ENCODE assay signal across 35 cellular contexts in the genomic region with DNA sequence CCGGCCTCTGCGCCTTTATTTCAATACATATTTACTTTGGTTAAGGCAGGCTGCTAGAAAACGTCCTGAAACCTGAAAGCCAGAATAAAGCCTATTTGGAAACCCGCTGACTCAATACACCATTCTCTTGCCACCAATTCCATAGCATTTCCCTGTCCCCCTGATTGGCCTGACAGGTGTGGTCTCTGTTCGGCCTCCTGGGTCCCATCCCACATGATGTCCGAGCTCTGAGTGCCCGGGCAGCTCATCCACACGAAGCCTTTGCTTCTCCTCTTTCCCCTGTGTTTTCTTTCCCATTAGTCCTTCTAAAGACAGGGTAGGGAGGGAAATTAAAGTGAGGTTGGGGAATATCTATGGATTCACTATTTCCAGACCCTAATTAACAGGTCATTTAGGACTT. TPM values are rescaled to one million over a fixed set of nuclear protein-coding genes. Genes with fewer than 3 reads are reported as not detected.
A peak's percentile ranks its signal among the peaks of the same experiment; 100 is the strongest.
DNase-seq lines count a peak whose midpoint lies in the region; ATAC-seq and TF ChIP-seq lines count a peak whose summit lies in the region.
"Had no signal": no experiment of that assay in that cellular context is flagged by ENCODE, and none has a peak within 500 bp of the region (broad histone marks: within the 10 kb centered on the region; RNA-seq: fewer than 3 reads in every experiment).

No MANE protein-coding gene starts in this region.

- TF ChIP-seq CTCF in chondrocyte (IDR thresholded peaks at IDR 0.05) (no peak), esophagus muscularis mucosa (IDR thresholded peaks at IDR 0.05) (no peak), mesothelial cell of epicardium (IDR thresholded peaks at IDR 0.05; ENCODE audit: unreplicated experiment) (no peak), nephron progenitor cell (IDR thresholded peaks at IDR 0.05) (no peak), sigmoid colon (IDR thresholded peaks at IDR 0.05) (no peak)

- H3K27ac ChIP-seq in esophagus muscularis mucosa (replicated peaks in 1 of 4): no peak overlapping the region
- H3K27ac ChIP-seq in sigmoid colon: no peak overlapping the region
- H3K27ac ChIP-seq: 22Rv1; A549; BLaER1; BLaER1 treated with 17β-estradiol and CSF1 and Interleukin-3, amounts not matched to agents 10 nM and 100 nM; C4-2B had no signal

- no peaks in the 10 kb centered on the region for H3K36me3 ChIP-seq in esophagus muscularis mucosa
- H3K36me3 ChIP-seq in sigmoid colon: no peaks in the 10 kb centered on the region
- H3K36me3 ChIP-seq: BE2C; BLaER1; BLaER1 treated with 17β-estradiol and CSF1 and Interleukin-3, amounts not matched to agents 10 nM and 100 nM had no signal

- TF ChIP-seq POLR2A in esophagus muscularis mucosa (IDR thresholded peaks at IDR 0.05; ENCODE audit: low read depth): no peak
- no peak for TF ChIP-seq POLR2A in sigmoid colon (IDR thresholded peaks at IDR 0.05)

- ATAC-seq in GM21390 (IDR thresholded peaks at IDR 0.05; ENCODE audit: unreplicated experiment): no peak
- ATAC-seq in stimulated activated memory B cell treated with anti-CD40 and anti-IgM and Interleukin-4, amounts not matched to agents 10 μg/mL and 1 μg/mL and 100 μg/mL, for 72 hours: no peak
- ATAC-seq: A549; CD8-positive, alpha-beta T cell had no signal

- DNase-seq in chondrocyte (ENCODE audit: low spot score) (peak; percentile 43), esophagus muscularis mucosa (ENCODE audit: extremely low spot score) (peak; percentile 66), mesothelial cell of epicardium (ENCODE audit: low spot score in 2 of 2, unreplicated experiment in 2 of 2) (no peak), nephron progenitor cell (no peak), sigmoid colon (no peak), SK-N-DZ (ENCODE audit: low spot score) (no peak)
- DNase-seq: 8988T; ACHN; AML-193; BE2C; C1 segment of cervical spinal cord; Caco-2; Calu3; CD4-positive, alpha-beta memory T cell; CD4-positive, alpha-beta T cell; CD4-positive, CD25-positive, alpha-beta regulatory T cell; CD8-positive, alpha-beta memory T cell; CD8-positive, alpha-beta T cell; COR-L47; DMS 273 treated with DMSO at 0.1 percent for 48 hours; DMS153; DMS53; DMS79; DMS79 treated with DMSO at 0.1 percent for 48 hours; DND-41; EL had no signal

- no peak overlapping the region for H3K4me3 Mint-ChIP-seq in chondrocyte (ENCODE audit: unreplicated experiment)
- no peak overlapping the region for H3K4me3 Mint-ChIP-seq in mesothelial cell of epicardium
- no peak overlapping the region for H3K4me3 Mint-ChIP-seq in nephron progenitor cell
- no peak overlapping the region for H3K4me3 Mint-ChIP-seq in stimulated activated memory B cell treated with anti-CD40 and anti-IgM and Interleukin-4, amounts not matched to agents 10 μg/mL and 1 μg/mL and 100 μg/mL, for 72 hours
- H3K4me3 Mint-ChIP-seq: B cell; CD14-positive monocyte; CD4-positive, alpha-beta memory T cell; CD4-positive, alpha-beta T cell; CD4-positive, CD25-positive, alpha-beta regulatory T cell; CD8-positive, alpha-beta memory T cell; CD8-positive, alpha-beta T cell had no signal

- TF ChIP-seq EP300 in esophagus muscularis mucosa (IDR thresholded peaks at IDR 0.05) (no peak), sigmoid colon (IDR thresholded peaks at IDR 0.05) (no peak)

- 92% methylated on average over 8 of the region's 8 CpGs for WGBS in esophagus muscularis mucosa
- WGBS in sigmoid colon, 2 donors: 87 to 91% methylated on average over 8 of the region's 8 CpGs

- intact Hi-C loops in esophagus muscularis mucosa (cut with DNase I) (no loop called here), sigmoid colon (cut with DNase I) (no loop called here)

- H3K9me3 Mint-ChIP-seq in chondrocyte (ENCODE audit: low read depth): no peaks in the 10 kb centered on the region
- no peaks in the 10 kb centered on the region for H3K9me3 Mint-ChIP-seq in mesothelial cell of epicardium
- peaks cover 36% of the 10 kb centered on the region for H3K9me3 Mint-ChIP-seq in nephron progenitor cell
- H3K9me3 Mint-ChIP-seq in stimulated activated memory B cell treated with anti-CD40 and anti-IgM and Interleukin-4, amounts not matched to agents 10 μg/mL and 1 μg/mL and 100 μg/mL, for 72 hours: no peaks in the 10 kb centered on the region
- H3K9me3 Mint-ChIP-seq: CD4-positive, alpha-beta memory T cell; CD4-positive, alpha-beta T cell; CD4-positive, CD25-positive, alpha-beta regulatory T cell; CD8-positive, alpha-beta T cell had no signal

- H3K27me3 Mint-ChIP-seq in chondrocyte (ENCODE audit: low read depth) (no peaks in the 10 kb centered on the region), mesothelial cell of epicardium (ENCODE audit: low read depth) (no peaks in the 10 kb centered on the region), nephron progenitor cell (ENCODE audit: low read depth, poor library complexity) (peaks cover 10% of the 10 kb centered on the region)
- H3K27me3 Mint-ChIP-seq in stimulated activated memory B cell treated with anti-CD40 and anti-IgM and Interleukin-4, amounts not matched to agents 10 μg/mL and 1 μg/mL and 100 μg/mL, for 72 hours: peaks cover 20% of the 10 kb centered on the region
- H3K27me3 Mint-ChIP-seq: CD4-positive, CD25-positive, alpha-beta regulatory T cell had no signal

- no peaks in the 10 kb centered on the region for H3K4me1 ChIP-seq in esophagus muscularis mucosa
- no peaks in the 10 kb centered on the region for H3K4me1 ChIP-seq in sigmoid colon
- H3K4me1 ChIP-seq: A549; BE2C; BLaER1; BLaER1 treated with 17β-estradiol and CSF1 and Interleukin-3, amounts not matched to agents 10 nM and 100 nM; Caco-2 had no signal

- no peak overlapping the region for H3K27ac Mint-ChIP-seq in chondrocyte (ENCODE audit: unreplicated experiment)
- peak overlapping the region; percentile 9 for H3K27ac Mint-ChIP-seq in mesothelial cell of epicardium
- peak overlapping the region; percentile 18 for H3K27ac Mint-ChIP-seq in nephron progenitor cell
- no peak overlapping the region for H3K27ac Mint-ChIP-seq in stimulated activated memory B cell treated with anti-CD40 and anti-IgM and Interleukin-4, amounts not matched to agents 10 μg/mL and 1 μg/mL and 100 μg/mL, for 72 hours
- H3K27ac Mint-ChIP-seq: B cell; CD4-positive, alpha-beta memory T cell; CD4-positive, alpha-beta T cell; CD4-positive, CD25-positive, alpha-beta regulatory T cell; CD8-positive, alpha-beta memory T cell; CD8-positive, alpha-beta T cell had no signal

- H3K36me3 Mint-ChIP-seq in chondrocyte (ENCODE audit: low read depth) (no peaks in the 10 kb centered on the region), mesothelial cell of epicardium (no peaks in the 10 kb centered on the region), nephron progenitor cell (ENCODE audit: low read depth) (peaks cover 52% of the 10 kb centered on the region)
- H3K36me3 Mint-ChIP-seq in stimulated activated memory B cell treated with anti-CD40 and anti-IgM and Interleukin-4, amounts not matched to agents 10 μg/mL and 1 μg/mL and 100 μg/mL, for 72 hours: no peaks in the 10 kb centered on the region
- H3K36me3 Mint-ChIP-seq: CD14-positive monocyte; CD4-positive, alpha-beta memory T cell; CD4-positive, CD25-positive, alpha-beta regulatory T cell; CD8-positive, alpha-beta memory T cell; CD8-positive, alpha-beta T cell had no signal

- H3K9me3 ChIP-seq in esophagus muscularis mucosa (no peaks in the 10 kb centered on the region), sigmoid colon (no peaks in the 10 kb centered on the region)
- H3K9me3 ChIP-seq: A549, BE2C, BLaER1, Caco-2 had no signal

- H3K4me1 Mint-ChIP-seq in chondrocyte (ENCODE audit: low read depth) (peaks cover 9% of the 10 kb centered on the region), mesothelial cell of epicardium (peaks cover 19% of the 10 kb centered on the region), nephron progenitor cell (peaks cover 39% of the 10 kb centered on the region)
- no peaks in the 10 kb centered on the region for H3K4me1 Mint-ChIP-seq in stimulated activated memory B cell treated with anti-CD40 and anti-IgM and Interleukin-4, amounts not matched to agents 10 μg/mL and 1 μg/mL and 100 μg/mL, for 72 hours
- H3K4me1 Mint-ChIP-seq: B cell; CD4-positive, alpha-beta memory T cell; CD4-positive, CD25-positive, alpha-beta regulatory T cell; CD8-positive, alpha-beta memory T cell had no signal

- H3K4me3 ChIP-seq in esophagus muscularis mucosa: no peak overlapping the region
- no peak overlapping the region for H3K4me3 ChIP-seq in sigmoid colon
- H3K4me3 ChIP-seq: A549; BLaER1; BLaER1 treated with 17β-estradiol and CSF1 and Interleukin-3, amounts not matched to agents 10 nM and 100 nM had no signal

- H3K27me3 ChIP-seq in esophagus muscularis mucosa (no peaks in the 10 kb centered on the region), sigmoid colon (no peaks in the 10 kb centered on the region)
- H3K27me3 ChIP-seq: BE2C; BLaER1; BLaER1 treated with 17β-estradiol and CSF1 and Interleukin-3, amounts not matched to agents 10 nM and 100 nM had no signal

RNA-seq across cellular contexts. Expression of gene ZNF516, which starts 42.6 kb away (rescaled TPM):
- total RNA-seq in chondrocyte (26.1 to 31.8 TPM (median 27.7 TPM) in 3 replicates), esophagus muscularis mucosa (10 to 100 TPM; 28.5 to 44.9 (median 35.8) TPM), mesothelial cell of epicardium (84.4 to 92.1 TPM (median 90.9 TPM) in 3 replicates), sigmoid colon (10 to 100 TPM; 24.3 to 29.9 (median 26.9) TPM)
- polyA plus RNA-seq in sigmoid colon: 1 to 10 TPM; 2.1 to 6.1 (median 2.4) TPM
- 18.9 and 25.6 TPM in 2 replicates for polyA plus RNA-seq in SK-N-DZ (2014; cell fraction: cytosol; rRNA removed)
- 14.5 and 25.3 TPM in 2 replicates for polyA plus RNA-seq in SK-N-DZ (2014; cell fraction: nucleus; rRNA removed)

Comparison
In these comparisons a context has a peak if more than half of its experiments do, and no peak if none do; other contexts are left out.
1. DNase-seq: peak in chondrocyte (single experiment) and esophagus muscularis mucosa (single experiment); none in mesothelial cell of epicardium (0 of 2), nephron progenitor cell (single experiment), sigmoid colon (single experiment) and SK-N-DZ (single experiment).
2. H3K27ac Mint-ChIP-seq: peak in mesothelial cell of epicardium (single experiment) and nephron progenitor cell (single experiment); none in chondrocyte (single experiment) and stimulated activated memory B cell treated with anti-CD40 and anti-IgM and Interleukin-4, amounts not matched to agents 10 μg/mL and 1 μg/mL and 100 μg/mL, for 72 hours (single experiment).